2 cellular contexts compared by ENCODE assay signal in genomic region chr17:62708587-62708986, GRCh38.
TF ChIP-seq lines count a peak whose summit lies in the region.

No MANE protein-coding gene starts in this region.

TF ChIP-seq in HEK293, 187 proteins besides CTCF, POLR2A, EP300 and RAD21 (continued from another document and continues in another):
- TF ChIP-seq ZNF621 (tag by site-specific recombination; IDR thresholded peaks at IDR 0.05) = no peak
- TF ChIP-seq ZNF549 (tag by site-specific recombination; IDR thresholded peaks at IDR 0.05) = peak; percentile 42; the same call in 1 of the 2 replicates
- no peak for TF ChIP-seq MYNN (tag by site-specific recombination; IDR thresholded peaks at IDR 0.05; ENCODE audit: borderline replicate concordance)
- no peak for TF ChIP-seq PBX3 (CRISPR knock-in tag; IDR thresholded peaks at IDR 0.05)
- peak; percentile 78 for TF ChIP-seq ZFP69B (tag by site-specific recombination; IDR thresholded peaks at IDR 0.05)
- TF ChIP-seq, protein P1, sequence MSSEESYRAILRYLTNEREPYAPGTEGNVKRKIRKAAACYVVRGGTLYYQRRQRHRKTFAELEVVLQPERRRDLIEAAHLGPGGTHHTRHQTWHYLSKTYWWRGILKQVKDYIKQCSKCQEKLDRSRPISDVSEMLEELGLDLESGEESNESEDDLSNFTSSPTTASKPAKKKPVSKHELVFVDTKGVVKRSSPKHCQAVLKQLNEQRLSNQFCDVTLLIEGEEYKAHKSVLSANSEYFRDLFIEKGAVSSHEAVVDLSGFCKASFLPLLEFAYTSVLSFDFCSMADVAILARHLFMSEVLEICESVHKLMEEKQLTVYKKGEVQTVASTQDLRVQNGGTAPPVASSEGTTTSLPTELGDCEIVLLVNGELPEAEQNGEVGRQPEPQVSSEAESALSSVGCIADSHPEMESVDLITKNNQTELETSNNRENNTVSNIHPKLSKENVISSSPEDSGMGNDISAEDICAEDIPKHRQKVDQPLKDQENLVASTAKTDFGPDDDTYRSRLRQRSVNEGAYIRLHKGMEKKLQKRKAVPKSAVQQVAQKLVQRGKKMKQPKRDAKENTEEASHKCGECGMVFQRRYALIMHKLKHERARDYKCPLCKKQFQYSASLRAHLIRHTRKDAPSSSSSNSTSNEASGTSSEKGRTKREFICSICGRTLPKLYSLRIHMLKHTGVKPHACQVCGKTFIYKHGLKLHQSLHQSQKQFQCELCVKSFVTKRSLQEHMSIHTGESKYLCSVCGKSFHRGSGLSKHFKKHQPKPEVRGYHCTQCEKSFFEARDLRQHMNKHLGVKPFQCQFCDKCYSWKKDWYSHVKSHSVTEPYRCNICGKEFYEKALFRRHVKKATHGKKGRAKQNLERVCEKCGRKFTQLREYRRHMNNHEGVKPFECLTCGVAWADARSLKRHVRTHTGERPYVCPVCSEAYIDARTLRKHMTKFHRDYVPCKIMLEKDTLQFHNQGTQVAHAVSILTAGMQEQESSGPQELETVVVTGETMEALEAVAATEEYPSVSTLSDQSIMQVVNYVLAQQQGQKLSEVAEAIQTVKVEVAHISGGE (tag by site-specific recombination; conservative IDR thresholded peaks at IDR 0.05; ENCODE audit: low read depth) = no peak
- TF ChIP-seq ZNF513 (tag by site-specific recombination; IDR thresholded peaks at IDR 0.05) = no peak
- TF ChIP-seq ZNF529 (tag by site-specific recombination; IDR thresholded peaks at IDR 0.05; ENCODE audit: insufficient replicate concordance) = peak; percentile 21
- TF ChIP-seq PRDM2 (tag by site-specific recombination; IDR thresholded peaks at IDR 0.05; ENCODE audit: borderline replicate concordance) = no peak

TF ChIP-seq in K562, 482 proteins besides CTCF, POLR2A, EP300 and RAD21 (continued from another document):
- TF ChIP-seq, protein P2, sequence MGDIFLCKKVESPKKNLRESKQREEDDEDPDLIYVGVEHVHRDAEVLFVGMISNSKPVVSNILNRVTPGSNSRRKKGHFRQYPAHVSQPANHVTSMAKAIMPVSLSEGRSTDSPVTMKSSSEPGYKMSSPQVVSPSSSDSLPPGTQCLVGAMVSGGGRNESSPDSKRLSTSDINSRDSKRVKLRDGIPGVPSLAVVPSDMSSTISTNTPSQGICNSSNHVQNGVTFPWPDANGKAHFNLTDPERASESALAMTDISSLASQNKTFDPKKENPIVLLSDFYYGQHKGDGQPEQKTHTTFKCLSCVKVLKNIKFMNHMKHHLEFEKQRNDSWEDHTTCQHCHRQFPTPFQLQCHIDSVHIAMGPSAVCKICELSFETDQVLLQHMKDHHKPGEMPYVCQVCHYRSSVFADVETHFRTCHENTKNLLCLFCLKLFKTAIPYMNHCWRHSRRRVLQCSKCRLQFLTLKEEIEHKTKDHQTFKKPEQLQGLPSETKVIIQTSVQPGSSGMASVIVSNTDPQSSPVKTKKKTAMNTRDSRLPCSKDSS (IDR thresholded peaks at IDR 0.05; ENCODE audit: low read depth, partially characterized antibody) = peak; percentile 55
- TF ChIP-seq, protein P3, sequence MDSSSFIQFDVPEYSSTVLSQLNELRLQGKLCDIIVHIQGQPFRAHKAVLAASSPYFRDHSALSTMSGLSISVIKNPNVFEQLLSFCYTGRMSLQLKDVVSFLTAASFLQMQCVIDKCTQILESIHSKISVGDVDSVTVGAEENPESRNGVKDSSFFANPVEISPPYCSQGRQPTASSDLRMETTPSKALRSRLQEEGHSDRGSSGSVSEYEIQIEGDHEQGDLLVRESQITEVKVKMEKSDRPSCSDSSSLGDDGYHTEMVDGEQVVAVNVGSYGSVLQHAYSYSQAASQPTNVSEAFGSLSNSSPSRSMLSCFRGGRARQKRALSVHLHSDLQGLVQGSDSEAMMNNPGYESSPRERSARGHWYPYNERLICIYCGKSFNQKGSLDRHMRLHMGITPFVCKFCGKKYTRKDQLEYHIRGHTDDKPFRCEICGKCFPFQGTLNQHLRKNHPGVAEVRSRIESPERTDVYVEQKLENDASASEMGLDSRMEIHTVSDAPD (CRISPR knock-in tag; IDR thresholded peaks at IDR 0.05) = no peak
- TF ChIP-seq CBX1 (IDR thresholded peaks at IDR 0.05; ENCODE audit: low read depth) (peak; percentile 49; the same call in 1 of the 2 replicates), TRIM24 (IDR thresholded peaks at IDR 0.05) (peak in 1 of 2 experiments; percentile 40; a peak in 1 of 4 replicates)
TF ChIP-seq in K562: peak in this region for 6.
